In genomic region chr3:32866533-32866932, GRCh38 we compare ENCODE assay signal across 23 cellular contexts. TPM values are rescaled to one million over a fixed set of nuclear protein-coding genes. Genes with fewer than 3 reads are reported as not detected.
"Had no signal": no experiment of that assay in that cellular context is flagged by ENCODE, and none has a peak within 500 bp of the region (broad histone marks: within the 10 kb centered on the region; RNA-seq: fewer than 3 reads in every experiment).

No MANE protein-coding gene starts in this region.

- H3K27ac Mint-ChIP-seq: activated naive CD4-positive, alpha-beta T cell treated with anti-CD3 and anti-CD28 coated beads, Interleukin-2, amount 50 U/mL, for 72 hours; activated T-helper 17 cell treated with anti-CD3 and anti-CD28 coated beads, Interleukin-2, amount 50 U/mL, for 72 hours; brain; dendritic cell treated with granulocyte-macrophage colony-stimulating factor and Interleukin-4, amounts not matched to agents 40 ng/mL and 50 ng/mL, for 4 days; stimulated activated naive B cell treated with anti-CD40 and anti-IgM and Interleukin-4, amounts not matched to agents 10 μg/mL and 1 μg/mL and 100 μg/mL, for 72 hours had no signal

- H3K27ac ChIP-seq: hepatocyte, left ventricle myocardium inferior, testis, upper lobe of left lung had no signal

- H2AFZ ChIP-seq: hepatocyte had no signal

- H3K9me3 Mint-ChIP-seq: activated naive CD4-positive, alpha-beta T cell treated with anti-CD3 and anti-CD28 coated beads, Interleukin-2, amount 50 U/mL, for 72 hours; activated T-helper 17 cell treated with anti-CD3 and anti-CD28 coated beads, Interleukin-2, amount 50 U/mL, for 72 hours; dendritic cell treated with granulocyte-macrophage colony-stimulating factor and Interleukin-4, amounts not matched to agents 40 ng/mL and 50 ng/mL, for 4 days; stimulated activated naive B cell treated with anti-CD40 and anti-IgM and Interleukin-4, amounts not matched to agents 10 μg/mL and 1 μg/mL and 100 μg/mL, for 72 hours had no signal

- H3K27me3 Mint-ChIP-seq: brain; dendritic cell treated with granulocyte-macrophage colony-stimulating factor and Interleukin-4, amounts not matched to agents 40 ng/mL and 50 ng/mL, for 4 days; stimulated activated naive B cell treated with anti-CD40 and anti-IgM and Interleukin-4, amounts not matched to agents 10 μg/mL and 1 μg/mL and 100 μg/mL, for 72 hours had no signal

- H3K4me1 ChIP-seq: left ventricle myocardium inferior, testis had no signal

- FAIRE-seq: endothelial cell of umbilical vein had no signal

- ATAC-seq: activated naive CD4-positive, alpha-beta T cell treated with anti-CD3 and anti-CD28 coated beads, Interleukin-2, amount 50 U/mL, for 72 hours; activated T-helper 17 cell treated with anti-CD3 and anti-CD28 coated beads, Interleukin-2, amount 50 U/mL, for 72 hours; esophagus mucosa; stimulated activated naive B cell treated with anti-CD40 and anti-IgM and Interleukin-4, amounts not matched to agents 10 μg/mL and 1 μg/mL and 100 μg/mL, for 72 hours had no signal

- H3K4me1 Mint-ChIP-seq: activated T-helper 17 cell treated with anti-CD3 and anti-CD28 coated beads, Interleukin-2, amount 50 U/mL, for 72 hours; stimulated activated naive B cell treated with anti-CD40 and anti-IgM and Interleukin-4, amounts not matched to agents 10 μg/mL and 1 μg/mL and 100 μg/mL, for 72 hours had no signal

- H3K4me3 ChIP-seq: hepatocyte, left ventricle myocardium inferior, testis, upper lobe of left lung had no signal

- H3K36me3 ChIP-seq: left ventricle myocardium inferior, upper lobe of left lung had no signal

- DNase-seq: activated T-cell treated with anti-CD3 and anti-CD28 coated beads, Interleukin-2, amount 50 U/mL, for 1 hour; aorta; effector CD8-positive, alpha-beta T cell; foreskin melanocyte; left ventricle myocardium inferior; posterior cingulate gyrus; retina; stimulated activated CD4-positive, alpha-beta T cell treated with anti-CD3 and anti-CD28 coated beads, Interleukin-2, amount 100 ng/mL, for 48 hours; stimulated activated CD8-positive, alpha-beta memory T cell treated with anti-CD3 and anti-CD28 coated beads, Interleukin-4, amount 100 ng/mL, for 48 hours; stimulated activated naive B cell treated with anti-CD40 and anti-IgM and Interleukin-4, amounts not matched to agents 10 μg/mL and 1 μg/mL and 100 μg/mL, for 72 hours; T-helper 9 cell; testis; upper lobe of left lung had no signal

- H3K9me3 ChIP-seq: left ventricle myocardium inferior, testis, upper lobe of left lung had no signal

- H3K27me3 ChIP-seq: hepatocyte, testis, upper lobe of left lung had no signal

- H3K36me3 Mint-ChIP-seq: activated naive CD4-positive, alpha-beta T cell treated with anti-CD3 and anti-CD28 coated beads, Interleukin-2, amount 50 U/mL, for 72 hours; brain; stimulated activated naive B cell treated with anti-CD40 and anti-IgM and Interleukin-4, amounts not matched to agents 10 μg/mL and 1 μg/mL and 100 μg/mL, for 72 hours had no signal

- H3K4me3 Mint-ChIP-seq: activated T-helper 17 cell treated with anti-CD3 and anti-CD28 coated beads, Interleukin-2, amount 50 U/mL, for 72 hours; brain; dendritic cell treated with granulocyte-macrophage colony-stimulating factor and Interleukin-4, amounts not matched to agents 40 ng/mL and 50 ng/mL, for 4 days; stimulated activated naive B cell treated with anti-CD40 and anti-IgM and Interleukin-4, amounts not matched to agents 10 μg/mL and 1 μg/mL and 100 μg/mL, for 72 hours had no signal

RNA-seq across cellular contexts. Expression of gene TRIM71, which starts 48.7 kb away (rescaled TPM):
- total RNA-seq: aorta, cardiac septum, endothelial cell of umbilical vein, esophagus mucosa, left ventricle myocardium inferior, lung microvascular endothelial cell, myocyte had no signal
- polyA plus RNA-seq: aorta, endothelial cell of umbilical vein had no signal
